37 cellular contexts compared by ENCODE assay signal in the genomic region with DNA sequence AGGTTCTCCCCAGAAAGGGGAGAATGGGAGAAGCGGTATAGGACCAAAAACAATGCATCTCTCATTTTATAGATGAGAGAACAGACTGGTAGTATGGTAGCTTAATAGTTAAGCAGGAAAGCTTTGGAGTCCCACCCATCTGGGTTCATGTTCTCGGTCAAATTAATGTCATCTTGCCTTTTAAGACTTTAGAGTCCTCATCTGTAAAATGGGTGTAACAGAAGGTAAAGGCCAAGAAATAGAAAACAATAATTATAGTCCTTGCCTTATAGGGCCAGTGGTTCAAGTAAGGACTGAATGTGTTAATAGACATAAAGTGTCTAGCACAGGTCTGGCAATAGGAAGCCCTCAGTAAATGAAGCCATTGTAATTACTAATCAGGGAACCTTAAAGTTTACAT. TPM values are rescaled to one million over a fixed set of nuclear protein-coding genes. Genes with fewer than 3 reads are reported as not detected.
"Had no signal": no experiment of that assay in that cellular context is flagged by ENCODE, and none has a peak within 500 bp of the region (broad histone marks: within the 10 kb centered on the region; RNA-seq: fewer than 3 reads in every experiment).

No MANE protein-coding gene starts in this region.

- H3K27me3 ChIP-seq: adrenal gland, ascending aorta, body of pancreas, brain microvascular endothelial cell, breast epithelium, cardiac muscle cell had no signal

- ATAC-seq: activated naive CD4-positive, alpha-beta T cell treated with anti-CD3 and anti-CD28 coated beads, Interleukin-2, amount 50 U/mL, for 72 hours; activated naive CD8-positive, alpha-beta T cell treated with anti-CD3 and anti-CD28 coated beads, Interleukin-2, amount 50 U/mL, for 24 hours; activated T-cell treated with anti-CD3 and anti-CD28 coated beads, Interleukin-2, amount 50 U/mL, for 4 hours; activated T-cell treated with anti-CD3 and anti-CD28 coated beads, Interleukin-2, amount 50 U/mL, for 72 hours; activated T-helper 17 cell treated with anti-CD3 and anti-CD28 coated beads, Interleukin-2, amount 50 U/mL, for 72 hours; body of pancreas had no signal

- H3K4me3 ChIP-seq: adrenal gland, ascending aorta, body of pancreas, breast epithelium, cardiac muscle cell had no signal

- H3K27ac ChIP-seq: ascending aorta, body of pancreas, brain microvascular endothelial cell, breast epithelium, cardiac muscle cell had no signal

- DNase-seq: activated effector memory CD4-positive, alpha-beta T cell treated with anti-CD3 and anti-CD28 coated beads, Interleukin-2, amount 50 U/mL, for 16 hours; activated effector memory CD4-positive, alpha-beta T cell treated with Interleukin-2 at 50 U/mL for 16 hours; activated gamma-delta T cell; activated gamma-delta T cell treated with Interleukin-2 at 50 U/mL for 16 hours; activated naive CD4-positive, alpha-beta T cell; activated naive CD4-positive, alpha-beta T cell treated with anti-CD3 and anti-CD28 coated beads for 36 hours; activated naive CD4-positive, alpha-beta T cell treated with anti-CD3 and anti-CD28 coated beads, Interleukin-2, amount 10 ng/mL, durations not matched to agents 7 days and 5 days; activated naive CD4-positive, alpha-beta T cell treated with anti-CD3 and anti-CD28 coated beads, Interleukin-2, amount 50 U/mL, for 16 hours; activated naive CD4-positive, alpha-beta T cell treated with Interleukin-2 at 50 U/mL for 16 hours; activated naive CD8-positive, alpha-beta T cell treated with anti-CD3 and anti-CD28 coated beads for 36 hours; activated naive CD8-positive, alpha-beta T cell treated with anti-CD3 and anti-CD28 coated beads, Interleukin-2, amount 10 ng/mL, durations not matched to agents 7 days and 5 days; activated naive CD8-positive, alpha-beta T cell treated with anti-CD3 and anti-CD28 coated beads, Interleukin-2, amount 50 U/mL, for 24 hours; activated T-cell treated with anti-CD3 and anti-CD28 coated beads, Interleukin-2, amount 50 U/mL, for 1 hour; activated T-cell treated with anti-CD3 and anti-CD28 coated beads, Interleukin-2, amount 50 U/mL, for 24 hours; activated T-cell treated with anti-CD3 and anti-CD28 coated beads, Interleukin-2, amount 50 U/mL, for 4 hours; activated T-cell treated with anti-CD3 and anti-CD28 coated beads, Interleukin-2, amount 50 U/mL, for 48 hours; activated T-cell treated with anti-CD3 and anti-CD28 coated beads, Interleukin-2, amount 50 U/mL, for 72 hours; adrenal gland; amniotic stem cell; amygdala; anterior cingulate cortex; aorta; body of pancreas; brain microvascular endothelial cell; caudate nucleus; central memory CD4-positive, alpha-beta T cell; cerebellar nuclear complex had no signal

- FAIRE-seq: astrocyte, bronchial epithelial cell had no signal

- H3K9me3 ChIP-seq: adrenal gland, ascending aorta, body of pancreas, breast epithelium had no signal

- H3K36me3 ChIP-seq: cardiac muscle cell had no signal

RNA-seq across cellular contexts. Expression of a gene that starts 51.4 kb away (rescaled TPM):
- total RNA-seq: ascending aorta, astrocyte, body of pancreas, bronchial epithelial cell, cardiac muscle cell, cardiac septum, chondrocyte had no signal
- polyA plus RNA-seq: adipose tissue, aorta, cardiac muscle cell had no signal
